8 cellular contexts compared by ENCODE assay signal in genomic region chr5:32504923-32505596, GRCh38.
DNase-seq lines count a peak whose midpoint lies in the region; ATAC-seq and TF ChIP-seq lines count a peak whose summit lies in the region.

No MANE protein-coding gene starts in this region.

- in situ Hi-C loops in astrocyte of the cerebellum (cut with HindIII; ENCODE audit: low sequenced_read_pairs), result no loop called here

- no peaks in the 10 kb centered on the region for H3K9me3 ChIP-seq in stomach smooth muscle (ENCODE audit: control insufficient read depth in 2 of 2, low read length in 2 of 2)

- peak overlapping the region; percentile 21 for H3K4me3 ChIP-seq in astrocyte of the cerebellum (ENCODE audit: low read depth, low read length)
- H3K4me3 ChIP-seq in stomach smooth muscle (ENCODE audit: low read length in 2 of 2), result peak overlapping the region; percentile 33 to 66

- ATAC-seq in GM18867 (IDR thresholded peaks at IDR 0.05; ENCODE audit: unreplicated experiment), result no peak
- ATAC-seq in stimulated activated memory B cell treated with anti-CD40 and anti-IgM and Interleukin-4, amounts not matched to agents 10 μg/mL and 1 μg/mL and 100 μg/mL, for 72 hours, result no peak

- H3K9ac ChIP-seq in stomach smooth muscle (ENCODE audit: low read length in 2 of 2), result peak overlapping the region; percentile 47 to 55

- TF ChIP-seq CTCF in astrocyte of the cerebellum (IDR thresholded peaks at IDR 0.05; ENCODE audit: low read depth, low read length, missing control alignments), result no peak

- H3K9me3 Mint-ChIP-seq in stimulated activated memory B cell treated with anti-CD40 and anti-IgM and Interleukin-4, amounts not matched to agents 10 μg/mL and 1 μg/mL and 100 μg/mL, for 72 hours, result no peaks in the 10 kb centered on the region

- H3K27ac Mint-ChIP-seq in stimulated activated memory B cell treated with anti-CD40 and anti-IgM and Interleukin-4, amounts not matched to agents 10 μg/mL and 1 μg/mL and 100 μg/mL, for 72 hours, result no peak overlapping the region

- DNase-seq in GM04503 (ENCODE audit: low read depth), result peak; percentile 93
- peak; percentile 96 to 99 for DNase-seq in NCI-H2081 (lab: John Stamatoyannopoulos, UW)
- peak; percentile 92 for DNase-seq in astrocyte of the cerebellum (ENCODE audit: low read depth)
- peak; percentile 52 for DNase-seq in inferior parietal cortex (ENCODE audit: extremely low spot score)
- no peak for DNase-seq in activated naive CD4-positive, alpha-beta T cell (lab: John Stamatoyannopoulos, UW)

- H3K27me3 ChIP-seq in stomach smooth muscle (ENCODE audit: control insufficient read depth in 1 of 2, insufficient read depth in 2 of 2, low read length in 2 of 2), result no peaks in the 10 kb centered on the region

- peaks cover 40% of the 10 kb centered on the region for H3K27me3 Mint-ChIP-seq in stimulated activated memory B cell treated with anti-CD40 and anti-IgM and Interleukin-4, amounts not matched to agents 10 μg/mL and 1 μg/mL and 100 μg/mL, for 72 hours

- no peaks in the 10 kb centered on the region for H3K36me3 Mint-ChIP-seq in stimulated activated memory B cell treated with anti-CD40 and anti-IgM and Interleukin-4, amounts not matched to agents 10 μg/mL and 1 μg/mL and 100 μg/mL, for 72 hours

- peaks cover 27% of the 10 kb centered on the region for H3K4me1 ChIP-seq in stomach smooth muscle (ENCODE audit: control insufficient read depth, insufficient read depth, low read length)

- peaks cover 23% of the 10 kb centered on the region for H3K4me1 Mint-ChIP-seq in stimulated activated memory B cell treated with anti-CD40 and anti-IgM and Interleukin-4, amounts not matched to agents 10 μg/mL and 1 μg/mL and 100 μg/mL, for 72 hours

- H3K4me3 Mint-ChIP-seq in stimulated activated memory B cell treated with anti-CD40 and anti-IgM and Interleukin-4, amounts not matched to agents 10 μg/mL and 1 μg/mL and 100 μg/mL, for 72 hours, result no peak overlapping the region

- H3K36me3 ChIP-seq in stomach smooth muscle (ENCODE audit: control insufficient read depth in 2 of 2, insufficient read depth in 2 of 2, low read length in 2 of 2), result no peaks in the 10 kb centered on the region

- peak overlapping the region; percentile 66 for H3K27ac ChIP-seq in stomach smooth muscle (ENCODE audit: low read length)

Comparison
In these comparisons a context has a peak if more than half of its experiments do, and no peak if none do; other contexts are left out.
1. DNase-seq: peak in GM04503 (single experiment), NCI-H2081 (2 of 2), astrocyte of the cerebellum (single experiment) and inferior parietal cortex (single experiment); none in activated naive CD4-positive, alpha-beta T cell (0 of 4).